ENCODE assay signal across 21 cellular contexts in genomic region chr10:14667270-14667669, GRCh38.
"Had no signal": no experiment of that assay in that cellular context is flagged by ENCODE, and none has a peak within 500 bp of the region (broad histone marks: within the 10 kb centered on the region; RNA-seq: fewer than 3 reads in every experiment).

No MANE protein-coding gene starts in this region.

- H3K4me3 ChIP-seq: hepatocyte, smooth muscle cell, upper lobe of left lung had no signal

- H3K27me3 ChIP-seq: hepatocyte, upper lobe of left lung had no signal

- H3K36me3 Mint-ChIP-seq: immature natural killer cell had no signal

- DNase-seq: activated CD4-positive, alpha-beta T cell treated with anti-CD3 and anti-CD28 coated beads for 1 hour; activated CD4-positive, alpha-beta T cell treated with anti-CD3 and anti-CD28 coated beads, Interleukin-2, amount 50 U/mL, for 1 hour; activated CD8-positive, alpha-beta T cell treated with anti-CD3 and anti-CD28 coated beads, Interleukin-2, amount 10 ng/mL, durations not matched to agents 7 days and 5 days; activated naive CD8-positive, alpha-beta T cell treated with anti-CD3 and anti-CD28 coated beads for 36 hours; activated T-cell treated with anti-CD3 and anti-CD28 coated beads, Interleukin-2, amount 50 U/mL, for 24 hours; central memory CD4-positive, alpha-beta T cell; dermis blood vessel endothelial cell; effector CD8-positive, alpha-beta T cell; glutamatergic neuron; immature natural killer cell; nephron progenitor cell; occipital lobe; posterior cingulate gyrus; stimulated activated CD4-positive, alpha-beta T cell treated with anti-CD3 and anti-CD28 coated beads, Interleukin-15, amount 100 ng/mL, for 24 hours; T-cell; upper lobe of left lung had no signal

- H3K4me3 Mint-ChIP-seq: activated CD8-positive, alpha-beta T cell treated with anti-CD3 and anti-CD28 coated beads, Interleukin-2, amount 10 ng/mL, durations not matched to agents 7 days and 5 days; activated naive CD8-positive, alpha-beta T cell treated with anti-CD3 and anti-CD28 coated beads for 36 hours; activated T-cell treated with anti-CD3 and anti-CD28 coated beads, Interleukin-2, amount 50 U/mL, for 24 hours; activated T-helper 17 cell treated with anti-CD3 and anti-CD28 coated beads, Interleukin-2, amount 50 U/mL, for 72 hours; nephron progenitor cell; stimulated activated memory B cell treated with anti-CD40 and anti-IgM and Interleukin-4, amounts not matched to agents 10 μg/mL and 1 μg/mL and 100 μg/mL, for 72 hours; T-cell had no signal

- H3K27me3 Mint-ChIP-seq: activated naive CD8-positive, alpha-beta T cell treated with anti-CD3 and anti-CD28 coated beads for 36 hours; activated T-cell treated with anti-CD3 and anti-CD28 coated beads, Interleukin-2, amount 50 U/mL, for 24 hours; activated T-helper 17 cell treated with anti-CD3 and anti-CD28 coated beads, Interleukin-2, amount 50 U/mL, for 72 hours; stimulated activated memory B cell treated with anti-CD40 and anti-IgM and Interleukin-4, amounts not matched to agents 10 μg/mL and 1 μg/mL and 100 μg/mL, for 72 hours; T-cell had no signal

- H3K36me3 ChIP-seq: upper lobe of left lung had no signal

- H3K9me3 Mint-ChIP-seq: immature natural killer cell had no signal

- ATAC-seq: activated CD8-positive, alpha-beta T cell treated with anti-CD3 and anti-CD28 coated beads, Interleukin-2, amount 10 ng/mL, durations not matched to agents 7 days and 5 days; activated T-helper 17 cell treated with anti-CD3 and anti-CD28 coated beads, Interleukin-2, amount 50 U/mL, for 72 hours; sciatic nerve; stimulated activated memory B cell treated with anti-CD40 and anti-IgM and Interleukin-4, amounts not matched to agents 10 μg/mL and 1 μg/mL and 100 μg/mL, for 72 hours; T-cell had no signal

- H3K27ac Mint-ChIP-seq: activated CD8-positive, alpha-beta T cell treated with anti-CD3 and anti-CD28 coated beads, Interleukin-2, amount 10 ng/mL, durations not matched to agents 7 days and 5 days; activated naive CD8-positive, alpha-beta T cell treated with anti-CD3 and anti-CD28 coated beads for 36 hours; activated T-helper 17 cell treated with anti-CD3 and anti-CD28 coated beads, Interleukin-2, amount 50 U/mL, for 72 hours; immature natural killer cell; nephron progenitor cell; stimulated activated memory B cell treated with anti-CD40 and anti-IgM and Interleukin-4, amounts not matched to agents 10 μg/mL and 1 μg/mL and 100 μg/mL, for 72 hours; T-cell had no signal

- H3K27ac ChIP-seq: hepatocyte, upper lobe of left lung had no signal
